Comparison of ENCODE assay signal across 25 cellular contexts in genomic region chr4:146267826-146268225, GRCh38. TPM values are rescaled to one million over a fixed set of nuclear protein-coding genes. Genes with fewer than 3 reads are reported as not detected.
"Had no signal": no experiment of that assay in that cellular context is flagged by ENCODE, and none has a peak within 500 bp of the region (broad histone marks: within the 10 kb centered on the region; RNA-seq: fewer than 3 reads in every experiment).

No MANE protein-coding gene starts in this region.

- ATAC-seq: activated T-cell treated with anti-CD3 and anti-CD28 coated beads, Interleukin-2, amount 50 U/mL, for 4 hours; PC-3; SK-N-SH treated with all-trans-retinoic acid at 6 μM for 48 hours had no signal

- H3K9me3 Mint-ChIP-seq: activated CD4-positive, alpha-beta memory T cell treated with anti-CD3 and anti-CD28 coated beads for 36 hours; activated CD4-positive, alpha-beta T cell treated with anti-CD3 and anti-CD28 coated beads, Interleukin-2, amount 10 ng/mL, durations not matched to agents 7 days and 5 days; activated T-cell treated with anti-CD3 and anti-CD28 coated beads, Interleukin-2, amount 50 U/mL, for 4 hours; T-helper 2 cell treated with Interferon-gamma antibody and Interleukin-4, amounts not matched to agents 5 μg/mL and 100 μg/mL, for 36 hours had no signal

- H3K9me3 ChIP-seq: breast epithelium, SJSA1 had no signal

- H3K4me3 Mint-ChIP-seq: activated CD4-positive, alpha-beta memory T cell treated with anti-CD3 and anti-CD28 coated beads for 36 hours; activated CD4-positive, alpha-beta T cell treated with anti-CD3 and anti-CD28 coated beads, Interleukin-2, amount 10 ng/mL, durations not matched to agents 7 days and 5 days; activated naive CD8-positive, alpha-beta T cell; activated T-cell treated with anti-CD3 and anti-CD28 coated beads, Interleukin-2, amount 50 U/mL, for 4 hours; T-helper 2 cell treated with Interferon-gamma antibody and Interleukin-4, amounts not matched to agents 5 μg/mL and 100 μg/mL, for 36 hours had no signal

- H3K4me1 Mint-ChIP-seq: activated CD4-positive, alpha-beta T cell treated with anti-CD3 and anti-CD28 coated beads, Interleukin-2, amount 10 ng/mL, durations not matched to agents 7 days and 5 days had no signal

- H3K27me3 Mint-ChIP-seq: activated CD4-positive, alpha-beta memory T cell treated with anti-CD3 and anti-CD28 coated beads for 36 hours; activated CD4-positive, alpha-beta T cell treated with anti-CD3 and anti-CD28 coated beads, Interleukin-2, amount 10 ng/mL, durations not matched to agents 7 days and 5 days; activated naive CD8-positive, alpha-beta T cell had no signal

- DNase-seq: activated CD4-positive, alpha-beta memory T cell treated with anti-CD3 and anti-CD28 coated beads for 36 hours; activated CD4-positive, alpha-beta T cell treated with anti-CD3 and anti-CD28 coated beads, Interleukin-2, amount 10 ng/mL, durations not matched to agents 7 days and 5 days; activated CD4-positive, CD25-positive, alpha-beta regulatory T cell treated with anti-CD3 and anti-CD28 coated beads, Interleukin-2, amount 50 U/mL, for 72 hours; activated CD8-positive, alpha-beta memory T cell treated with anti-CD3 and anti-CD28 coated beads for 24 hours; activated effector memory CD4-positive, alpha-beta T cell treated with anti-CD3 and anti-CD28 coated beads, Interleukin-2, amount 50 U/mL, for 16 hours; activated naive CD4-positive, alpha-beta T cell treated with Interleukin-2 at 50 U/mL for 16 hours; activated T-cell treated with anti-CD3 and anti-CD28 coated beads, Interleukin-2, amount 50 U/mL, for 4 hours; IMR-90; Kasumi-1; KBM-7; NCI-H1048; NCI-H146; NCI-H187 treated with DMSO at 0.1 percent for 48 hours; NCI-H2081 treated with DMSO at 0.1 percent for 48 hours; NCI-H446; NCI-H524; PC-3; SHP77; SW 1271 had no signal

- H3K36me3 Mint-ChIP-seq: activated CD4-positive, alpha-beta memory T cell treated with anti-CD3 and anti-CD28 coated beads for 36 hours had no signal

- H3K4me1 ChIP-seq: breast epithelium, SJSA1 had no signal

- FAIRE-seq: RCC 7860 had no signal

- H3K27ac Mint-ChIP-seq: activated CD4-positive, alpha-beta memory T cell treated with anti-CD3 and anti-CD28 coated beads for 36 hours; activated CD4-positive, alpha-beta T cell treated with anti-CD3 and anti-CD28 coated beads, Interleukin-2, amount 10 ng/mL, durations not matched to agents 7 days and 5 days; activated naive CD8-positive, alpha-beta T cell; T-helper 2 cell treated with Interferon-gamma antibody and Interleukin-4, amounts not matched to agents 5 μg/mL and 100 μg/mL, for 36 hours had no signal

- H3K4me3 ChIP-seq: breast epithelium, SJSA1 had no signal

- H3K27me3 ChIP-seq: breast epithelium, SJSA1 had no signal

- H3K36me3 ChIP-seq: breast epithelium, SJSA1 had no signal

- H3K27ac ChIP-seq: breast epithelium, SJSA1 had no signal

RNA-seq across cellular contexts. Expression of gene REELD1, which starts 53.5 kb away (rescaled TPM):
- total RNA-seq: IMR-90, PC-3 had no signal
- polyA plus RNA-seq: IMR-90 had no signal
